In the genomic region with DNA sequence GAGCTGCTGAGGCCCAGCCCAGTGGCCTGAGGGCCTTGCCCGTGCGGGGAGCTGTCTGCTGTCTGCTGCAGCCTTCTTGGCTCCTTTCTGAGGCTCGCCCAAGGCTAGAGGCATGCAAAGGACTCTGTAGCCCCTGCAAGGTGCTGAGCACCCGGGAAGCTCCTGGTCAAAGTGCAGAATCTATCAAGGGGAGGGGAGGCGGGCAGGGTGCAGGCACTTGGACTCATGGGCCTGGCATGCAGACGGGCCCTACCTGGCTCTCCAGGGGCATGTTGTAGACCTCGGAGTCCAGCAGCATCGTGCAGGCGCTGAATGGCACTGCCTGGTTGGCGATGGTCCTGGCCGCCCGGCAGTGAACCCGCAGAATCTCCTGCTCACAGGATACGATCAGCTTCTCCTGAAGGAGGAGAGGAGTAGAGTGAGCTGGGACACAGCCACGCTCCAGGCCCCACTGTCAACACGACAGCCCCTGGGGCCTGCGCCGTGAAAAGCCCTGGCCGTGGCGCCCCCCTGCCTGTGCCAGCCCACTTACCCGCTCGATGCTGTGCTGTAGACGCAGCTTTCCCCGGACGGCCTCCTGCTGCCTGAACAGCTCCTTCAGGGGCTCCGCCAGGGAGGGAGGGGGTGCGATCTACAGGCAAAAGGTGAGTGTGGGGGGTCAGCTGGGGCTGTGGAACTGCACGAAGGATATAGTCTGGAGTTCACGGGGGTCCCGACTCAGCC, we compare ENCODE assay signal across 22 cellular contexts.
"Had no signal": no experiment of that assay in that cellular context is flagged by ENCODE, and none has a peak within 500 bp of the region (broad histone marks: within the 10 kb centered on the region; RNA-seq: fewer than 3 reads in every experiment).

No MANE protein-coding gene starts in this region.

- H3K4me1 Mint-ChIP-seq: activated B cell treated with CpG ODN at 0.5 μM for 24 hours had no signal

- H3K4me3 ChIP-seq: body of pancreas, coronary artery, esophagus squamous epithelium, tibial nerve, vagina had no signal

- H3K4me3 Mint-ChIP-seq: activated B cell treated with CpG ODN at 0.5 μM for 24 hours; activated CD8-positive, alpha-beta T cell treated with anti-CD3 and anti-CD28 coated beads for 36 hours; activated T-cell treated with anti-CD3 and anti-CD28 coated beads, Interleukin-2, amount 50 U/mL, for 72 hours had no signal

- H3K4me1 ChIP-seq: body of pancreas, esophagus squamous epithelium, vagina had no signal

- H3K9me3 ChIP-seq: body of pancreas, esophagus squamous epithelium, tibial nerve, vagina had no signal

- DNase-seq: activated B cell treated with CpG ODN at 0.5 μM for 24 hours; activated CD4-positive, alpha-beta T cell treated with anti-CD3 and anti-CD28 coated beads for 48 hours; activated CD8-positive, alpha-beta T cell treated with anti-CD3 and anti-CD28 coated beads for 36 hours; activated T-cell treated with anti-CD3 and anti-CD28 coated beads, Interleukin-2, amount 50 U/mL, for 72 hours; body of pancreas; central memory CD4-positive, alpha-beta T cell; esophagus squamous epithelium; hypothalamus; mesenchymal stem cell; nucleus accumbens; retina; stimulated activated CD4-positive, alpha-beta T cell treated with anti-CD3 and anti-CD28 coated beads, Interleukin-15, amount 100 ng/mL, for 24 hours; stimulated activated CD4-positive, alpha-beta T cell treated with anti-CD3 and anti-CD28 coated beads, Interleukin-4, amount 100 ng/mL, for 1 hour; stimulated activated naive CD4-positive, alpha-beta T cell treated with Interleukin-2 at 50 U/mL for 16 hours; substantia nigra; T-helper 2 cell had no signal

- H3K27me3 ChIP-seq: body of pancreas, esophagus squamous epithelium, tibial nerve, vagina had no signal

- H3K27me3 Mint-ChIP-seq: activated B cell treated with CpG ODN at 0.5 μM for 24 hours; activated CD8-positive, alpha-beta T cell treated with anti-CD3 and anti-CD28 coated beads for 36 hours; naive thymus-derived CD8-positive, alpha-beta T cell had no signal

- H3K27ac Mint-ChIP-seq: activated B cell treated with CpG ODN at 0.5 μM for 24 hours; activated CD8-positive, alpha-beta T cell treated with anti-CD3 and anti-CD28 coated beads for 36 hours; activated T-cell treated with anti-CD3 and anti-CD28 coated beads, Interleukin-2, amount 50 U/mL, for 72 hours had no signal

- H3K27ac ChIP-seq: body of pancreas, coronary artery, esophagus squamous epithelium, tibial nerve, vagina had no signal

- H3K9me3 Mint-ChIP-seq: activated B cell treated with CpG ODN at 0.5 μM for 24 hours; activated CD8-positive, alpha-beta T cell treated with anti-CD3 and anti-CD28 coated beads for 36 hours; activated T-cell treated with anti-CD3 and anti-CD28 coated beads, Interleukin-2, amount 50 U/mL, for 72 hours; naive thymus-derived CD8-positive, alpha-beta T cell had no signal

- FAIRE-seq: endothelial cell of umbilical vein, TTC549 had no signal

- ATAC-seq: activated CD8-positive, alpha-beta T cell treated with anti-CD3 and anti-CD28 coated beads for 36 hours; body of pancreas; naive thymus-derived CD8-positive, alpha-beta T cell had no signal
